Comparison of ENCODE assay signal across 8 cellular contexts in genomic region chr16:81730090-81731051, GRCh38. TPM values are rescaled to one million over a fixed set of nuclear protein-coding genes. Genes with fewer than 3 reads are reported as not detected.
A peak's percentile ranks its signal among the peaks of the same experiment; 100 is the strongest.
DNase-seq lines count a peak whose midpoint lies in the region; ATAC-seq, FAIRE-seq and TF ChIP-seq lines count a peak whose summit lies in the region.

No MANE protein-coding gene starts in this region.

- peaks cover 7% of the 10 kb centered on the region for H3K4me1 ChIP-seq in DND-41 (ENCODE audit: insufficient read depth, low read length)
- peaks cover 9% of the 10 kb centered on the region for H3K4me1 ChIP-seq in GM23338 (ENCODE audit: insufficient read depth)
- H3K4me1 ChIP-seq in astrocyte (ENCODE audit: insufficient read depth, low read length) = peaks cover 12% of the 10 kb centered on the region
- peaks cover 10% of the 10 kb centered on the region for H3K4me1 ChIP-seq in hepatocyte (ENCODE audit: insufficient read depth)

- no peaks in the 10 kb centered on the region for H3K79me2 ChIP-seq in DND-41 (ENCODE audit: insufficient read depth, low read length)
- no peaks in the 10 kb centered on the region for H3K79me2 ChIP-seq in GM23338 (replicated peaks; ENCODE audit: insufficient read depth)
- H3K79me2 ChIP-seq in astrocyte (ENCODE audit: insufficient read depth, low read length) = no peaks in the 10 kb centered on the region
- H3K79me2 ChIP-seq in hepatocyte = no peaks in the 10 kb centered on the region

- H3K4me1 Mint-ChIP-seq in GM23338 (peaks cover 28% of the 10 kb centered on the region), astrocyte (ENCODE audit: low read depth, unreplicated experiment) (peaks cover 9% of the 10 kb centered on the region)

- DNase-seq in DND-41 = peak; percentile 55
- peak; percentile 99 for DNase-seq in GM23338 (ENCODE audit: low spot score)
- DNase-seq in NAMALWA (ENCODE audit: low spot score) = peak; percentile 70
- DNase-seq in T follicular helper cell (ENCODE audit: low read depth) = peak; percentile 56
- peak; percentile 68 for DNase-seq in astrocyte (ENCODE audit: low read depth)
- peak; percentile 90 for DNase-seq in hepatocyte (ENCODE audit: low spot score)
- peak; percentile 72 for DNase-seq in putamen (ENCODE audit: low spot score)
- no peak for DNase-seq in Kasumi-1 (lab: John Stamatoyannopoulos, UW)

- H3K36me3 ChIP-seq in DND-41 (ENCODE audit: insufficient read depth, low read length) (no peaks in the 10 kb centered on the region), GM23338 (ENCODE audit: insufficient read depth) (no peaks in the 10 kb centered on the region), astrocyte (ENCODE audit: insufficient read depth, low read length) (no peaks in the 10 kb centered on the region), hepatocyte (replicated peaks; ENCODE audit: insufficient read depth, low read depth) (no peaks in the 10 kb centered on the region)

- no peak for FAIRE-seq in astrocyte (lab: Jason Lieb, UNC)

- H3K9me2 ChIP-seq in GM23338 (ENCODE audit: insufficient read depth) (0 out of 2 replicates have a peak, but pooled peaks cover 9% of the 10 kb centered on the region), hepatocyte (replicated peaks; ENCODE audit: insufficient read depth) (no peaks in the 10 kb centered on the region)

- H3K4me2 ChIP-seq in DND-41 (ENCODE audit: insufficient read depth, low read length) = peak overlapping the region; percentile 43; the same call in 1 of the 2 replicates
- peak overlapping the region; percentile 90 for H3K4me2 ChIP-seq in GM23338
- H3K4me2 ChIP-seq in astrocyte (ENCODE audit: low read length) = peak overlapping the region; percentile 87
- peak overlapping the region; percentile 83 for H3K4me2 ChIP-seq in hepatocyte

- H3F3A ChIP-seq in GM23338 (replicated peaks; ENCODE audit: low read depth) = peaks cover 10% of the 10 kb centered on the region; the same call in 1 of the 2 replicates

- peaks cover 14% of the 10 kb centered on the region for H3K27me3 Mint-ChIP-seq in GM23338 (ENCODE audit: insufficient read depth, low read depth, poor library complexity)
- H3K27me3 Mint-ChIP-seq in astrocyte (ENCODE audit: low read depth, unreplicated experiment) = peaks cover 14% of the 10 kb centered on the region

- ATAC-seq in DND-41 (ENCODE audit: insufficient read depth, low read depth) (peak; percentile 74), GM23338 (peak; percentile 95)

- H4K20me1 ChIP-seq in DND-41 (ENCODE audit: insufficient read depth, low read length) (no peaks in the 10 kb centered on the region), GM23338 (replicated peaks; ENCODE audit: insufficient read depth) (no peaks in the 10 kb centered on the region), astrocyte (ENCODE audit: insufficient read depth, low read length) (no peaks in the 10 kb centered on the region), hepatocyte (ENCODE audit: insufficient read depth, poor library complexity, severe bottlenecking) (no peaks in the 10 kb centered on the region)

- H3K4me3 ChIP-seq in DND-41 (ENCODE audit: low read depth in 1 of 2, low read length in 2 of 2) (no peak overlapping the region), GM23338 (peak overlapping the region; percentile 70), astrocyte (ENCODE audit: insufficient read depth, low read depth, low read length) (peak overlapping the region; percentile 53), hepatocyte (no peak overlapping the region)

- H3K9me3 ChIP-seq in DND-41 (ENCODE audit: insufficient read depth, low read length, severe bottlenecking) (no peaks in the 10 kb centered on the region), astrocyte (ENCODE audit: insufficient read depth, low read depth, low read length) (no peaks in the 10 kb centered on the region), hepatocyte (ENCODE audit: low read depth) (no peaks in the 10 kb centered on the region)

- H3K27ac Mint-ChIP-seq in GM23338 = peak overlapping the region; percentile 94
- H3K27ac Mint-ChIP-seq in astrocyte (ENCODE audit: unreplicated experiment) = peak overlapping the region; percentile 64

- H3K27me3 ChIP-seq in DND-41 (ENCODE audit: insufficient read depth, low read length, poor library complexity) = no peaks in the 10 kb centered on the region
- no peaks in the 10 kb centered on the region for H3K27me3 ChIP-seq in GM23338 (ENCODE audit: insufficient read depth)
- H3K27me3 ChIP-seq in astrocyte (ENCODE audit: insufficient read depth, low read length) = peaks cover 3% of the 10 kb centered on the region
- H3K27me3 ChIP-seq in hepatocyte = no peaks in the 10 kb centered on the region

- H3K36me3 Mint-ChIP-seq in GM23338 (ENCODE audit: low read depth) (no peaks in the 10 kb centered on the region), astrocyte (ENCODE audit: low read depth, unreplicated experiment) (peaks cover 2% of the 10 kb centered on the region)

- peak; percentile 62 for TF ChIP-seq CTCF in DND-41 (IDR thresholded peaks at IDR 0.05; ENCODE audit: borderline replicate concordance, extremely low read depth, low read length, poor library complexity, severe bottlenecking)
- peak; percentile 70 to 85 for TF ChIP-seq CTCF in GM23338 (conservative IDR thresholded peaks at IDR 0.05; ENCODE audit: low read depth in 2 of 2)
- peak; percentile 15 for TF ChIP-seq CTCF in astrocyte (IDR thresholded peaks at IDR 0.05; ENCODE audit: insufficient read depth, low read depth, low read length)
- TF ChIP-seq CTCF in hepatocyte (IDR thresholded peaks at IDR 0.05; ENCODE audit: poor library complexity) = peak; percentile 63

- H3K9me3 Mint-ChIP-seq in GM23338 (peaks cover 3% of the 10 kb centered on the region; the same call in 1 of the 3 replicates), astrocyte (ENCODE audit: unreplicated experiment) (no peaks in the 10 kb centered on the region)

- H3K9ac ChIP-seq in DND-41 (ENCODE audit: low read depth, low read length) (no peak overlapping the region), astrocyte (ENCODE audit: low read length) (peak overlapping the region; percentile 63)

- H3K27ac ChIP-seq in DND-41 (ENCODE audit: low read length) (no peak overlapping the region), GM23338 (ENCODE audit: low read depth) (peak overlapping the region; percentile 97), astrocyte (ENCODE audit: low read depth, low read length) (peak overlapping the region; percentile 24), hepatocyte (peak overlapping the region; percentile 68)

- H2AFZ ChIP-seq in DND-41 (ENCODE audit: low read depth, low read length) (no peak overlapping the region), GM23338 (peak overlapping the region; percentile 94), astrocyte (ENCODE audit: low read depth, low read length) (peak overlapping the region; percentile 85), hepatocyte (peak overlapping the region; percentile 53)

- 19% methylated on average over 47 of the region's 47 CpGs for WGBS in hepatocyte (ENCODE audit: low lambda C conversion rate, missing lambda C conversion rate)

- H3K4me3 Mint-ChIP-seq in GM23338 = peak overlapping the region; percentile 71
- peak overlapping the region; percentile 76 for H3K4me3 Mint-ChIP-seq in astrocyte (ENCODE audit: unreplicated experiment)

TF ChIP-seq in GM23338, 12 proteins besides CTCF, POLR2A, EP300 and RAD21 (continues in another document):
- TF ChIP-seq CREB1 (CRISPR knock-in tag; IDR thresholded peaks at IDR 0.05; ENCODE audit: low read depth) (peak; percentile 91), JUNB (IDR thresholded peaks at IDR 0.05; ENCODE audit: unreplicated experiment) (no peak), EZH2 (IDR thresholded peaks at IDR 0.05; ENCODE audit: low read depth, unreplicated experiment) (no peak), ZNF331 (CRISPR knock-in tag; IDR thresholded peaks at IDR 0.05; ENCODE audit: low read depth) (no peak), NANOG (IDR thresholded peaks at IDR 0.05; ENCODE audit: borderline replicate concordance) (peak; percentile 69; the same call in 1 of the 2 replicates), EZH2phosphoT487 (IDR thresholded peaks at IDR 0.05; ENCODE audit: unreplicated experiment) (no peak), REST (IDR thresholded peaks at IDR 0.05; ENCODE audit: unreplicated experiment) (no peak), POLR2AphosphoS5 (IDR thresholded peaks at IDR 0.05; ENCODE audit: low read depth) (no peak), STAT1 (IDR thresholded peaks at IDR 0.05; ENCODE audit: unreplicated experiment) (no peak)

RNA-seq across cellular contexts. Expression of gene PLCG2, which starts 48.7 kb away (rescaled TPM):
- 3.6 and 5.9 TPM in 2 replicates for total RNA-seq in GM23338 (2014; rRNA removed; shearing (Covaris generic))
- polyA plus RNA-seq in GM23338 (2016; fragmentation: Nextera tagmentation; extraction: Ambion mirVana) = 1.4 and 2.4 TPM in 2 replicates
- total RNA-seq in astrocyte = 3.1 and 5.3 TPM in 2 replicates
- 5.0 and 7.8 TPM in 2 replicates for total RNA-seq in hepatocyte
- 2.5 and 5.0 TPM in 2 replicates for polyA plus RNA-seq in hepatocyte

Comparison
In these comparisons a context has a peak if more than half of its experiments do, and no peak if none do; other contexts are left out.
1. DNase-seq: peak in DND-41 (single experiment), GM23338 (single experiment), NAMALWA (single experiment), T follicular helper cell (single experiment), astrocyte (single experiment), hepatocyte (single experiment) and putamen (single experiment); none in Kasumi-1 (0 of 2).
2. H3K4me3 ChIP-seq: peak in GM23338 (single experiment) and astrocyte (single experiment); none in DND-41 (0 of 2) and hepatocyte (single experiment).
3. CTCF ChIP-seq: peak in every context shown above with its lines; median percentile 78 in GM23338; 63 in hepatocyte; 62 in DND-41; 15 in astrocyte.
4. Peak in every context shown above with its lines, with median percentiles within 50 percentile points of each other: H3K4me2 ChIP-seq.